ENCODE assay signal across 8 cellular contexts in the genomic region with DNA sequence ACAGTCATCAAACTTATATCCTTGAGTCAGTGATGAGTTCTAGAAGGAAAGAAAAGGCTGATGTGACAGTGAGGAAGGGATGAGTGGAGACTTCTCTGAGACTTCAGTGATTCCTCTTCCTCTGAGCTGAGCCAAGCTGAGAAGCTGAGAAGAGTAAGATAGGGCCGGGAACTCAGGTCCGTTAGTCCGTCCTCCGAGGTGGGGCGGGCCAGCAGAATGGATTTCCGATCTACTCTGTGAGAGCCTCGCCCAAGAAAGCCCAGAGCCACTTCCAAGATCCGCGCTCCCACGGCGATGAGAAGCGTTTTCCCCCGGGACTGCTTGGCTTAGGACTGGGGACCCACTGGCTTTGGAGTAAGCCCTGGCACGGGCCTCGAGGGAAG. TPM values are rescaled to one million over a fixed set of nuclear protein-coding genes. Genes with fewer than 3 reads are reported as not detected.
DNase-seq lines count a peak whose midpoint lies in the region; ATAC-seq and TF ChIP-seq lines count a peak whose summit lies in the region.
"Not testable (repeated sequence)": the region's sequence is repeated elsewhere in the genome, so short reads cannot be mapped to it uniquely, and the experiment has no call there.

No MANE protein-coding gene starts in this region.

- not testable (repeated sequence) for H4K20me1 ChIP-seq in GM23248 (ENCODE audit: insufficient read depth); mammary epithelial cell (ENCODE audit: insufficient read depth, low read length)

- H3F3A ChIP-seq in GM23248 (ENCODE audit: insufficient read depth) = not testable (repeated sequence)

- H3K79me2 ChIP-seq in GM23248 (ENCODE audit: insufficient read depth) = peaks cover 42% of the 10 kb centered on the region
- peaks cover 29% of the 10 kb centered on the region for H3K79me2 ChIP-seq in mammary epithelial cell (ENCODE audit: insufficient read depth, low read length)

- H3K27ac Mint-ChIP-seq in T-helper 17 cell = peak overlapping the region; percentile 86

- not testable (repeated sequence) for H3K27me3 Mint-ChIP-seq in T-helper 17 cell

- intact Hi-C loops in mammary epithelial cell (cut with micrococcal nuclease); upper lobe of right lung (cut with DNase I): not testable (repeated sequence)

- peaks cover 18% of the 10 kb centered on the region for H3K4me1 Mint-ChIP-seq in T-helper 17 cell

- H3K36me3 Mint-ChIP-seq in T-helper 17 cell (ENCODE audit: low read depth) = not testable (repeated sequence)

- TF ChIP-seq CTCF in mammary epithelial cell (conservative IDR thresholded peaks at IDR 0.05 in 1 of 2, IDR thresholded peaks at IDR 0.05 in 1 of 2; ENCODE audit: extremely low read depth in 1 of 2, insufficient read depth in 1 of 2, low read depth in 1 of 2, low read length in 2 of 2); right atrium auricular region (IDR thresholded peaks at IDR 0.05); neutrophil (IDR thresholded peaks at IDR 0.05); upper lobe of right lung (IDR thresholded peaks at IDR 0.05): not testable (repeated sequence)

- dilution Hi-C loops in mammary epithelial cell (cut with HindIII; ENCODE audit: low sequenced_read_pairs) = not testable (repeated sequence)

- BruUV-seq in mammary epithelial cell (replicated peaks; lab: Mats Ljungman, UMichigan) = not testable (repeated sequence)

- 0% methylated on average over 1 of the region's 15 CpGs; no CpG with 5 or more reads in 1 of the 2 experiments for WGBS in GM23248 (ENCODE audit: low coverage in 1 of 2, low lambda C conversion rate in 2 of 2, missing lambda C conversion rate in 2 of 2), 2 experiments
- no CpG with 5 or more reads among the region's 15 CpGs for whole genome bisulfite sequencing in mammary epithelial cell (ENCODE audit: low coverage, missing lambda C conversion rate)

- CTCF ChIA-PET in mammary epithelial cell (lab: Charles Lee; ENCODE audit: low non-redundant PET) = not testable (repeated sequence)

- peak; percentile 11 for ATAC-seq in GM18499 (IDR thresholded peaks at IDR 0.05; ENCODE audit: insufficient read depth, unreplicated experiment)
- ATAC-seq in HG03342 (IDR thresholded peaks at IDR 0.05; ENCODE audit: unreplicated experiment) = peak; percentile 24
- peak; percentile 16 for ATAC-seq in T-helper 17 cell
- ATAC-seq in upper lobe of right lung = peak; percentile 44

- in situ Hi-C loops in GM23248 (cut with MboI); mammary epithelial cell (cut with MboI; ENCODE audit: low sequenced_read_pairs in 2 of 2): not testable (repeated sequence)

- not testable (repeated sequence) for H3K9me2 ChIP-seq in GM23248 (ENCODE audit: insufficient read depth)

- H3K4me2 ChIP-seq in GM23248 (ENCODE audit: unreplicated experiment) (peak overlapping the region; percentile 65), mammary epithelial cell (ENCODE audit: insufficient read depth, low read depth, low read length) (peak overlapping the region; percentile 64)

- peak overlapping the region; percentile 90 for H3K4me3 Mint-ChIP-seq in T-helper 17 cell

- DNase-seq in GM23248 = peak; percentile 50
- DNase-seq in T-helper 17 cell; mammary epithelial cell; right atrium auricular region (ENCODE audit: low spot score); upper lobe of right lung: not testable (repeated sequence)

- peak overlapping the region; percentile 99 for H3K4me3 ChIP-seq in GM23248
- H3K4me3 ChIP-seq in mammary epithelial cell (replicated peaks in 1 of 3; ENCODE audit: insufficient read depth in 1 of 3, low read depth in 2 of 3, low read length in 3 of 3) = peak overlapping the region in 2 of 3 experiments; percentile 70 to 77
- peak overlapping the region; percentile 66 to 68 for H3K4me3 ChIP-seq in right atrium auricular region
- H3K4me3 ChIP-seq in neutrophil (ENCODE audit: low read depth in 1 of 2, low read length in 1 of 2) = peak overlapping the region; percentile 65
- H3K4me3 ChIP-seq in upper lobe of right lung = peak overlapping the region; percentile 74

- not testable (repeated sequence) for H3K27me3 ChIP-seq in GM23248 (replicated peaks; ENCODE audit: insufficient read depth); mammary epithelial cell (ENCODE audit: insufficient read depth, low read length); right atrium auricular region; neutrophil; upper lobe of right lung

- peak overlapping the region; percentile 83 for H3K27ac ChIP-seq in GM23248
- not testable (repeated sequence) for H3K27ac ChIP-seq in mammary epithelial cell (ENCODE audit: insufficient read depth, low read depth, low read length)
- H3K27ac ChIP-seq in right atrium auricular region = peak overlapping the region; percentile 78 to 80
- H3K27ac ChIP-seq in neutrophil = peak overlapping the region; percentile 71
- peak overlapping the region; percentile 68 for H3K27ac ChIP-seq in upper lobe of right lung

- H3K9me3 ChIP-seq in GM23248 (ENCODE audit: low read depth); T-helper 17 cell (ENCODE audit: control insufficient read depth, low read length, poor library complexity, severe bottlenecking); mammary epithelial cell (replicated peaks; ENCODE audit: insufficient read depth, low read length); right atrium auricular region; neutrophil; upper lobe of right lung: not testable (repeated sequence)

- H2AFZ ChIP-seq in GM23248 (peak overlapping the region; percentile 97), mammary epithelial cell (ENCODE audit: low read depth, low read length) (peak overlapping the region; percentile 91)

- not testable (repeated sequence) for H3K36me3 ChIP-seq in GM23248 (ENCODE audit: low read depth); mammary epithelial cell (ENCODE audit: insufficient read depth, low read length); right atrium auricular region; neutrophil; upper lobe of right lung

- not testable (repeated sequence) for H3K4me1 ChIP-seq in GM23248 (ENCODE audit: insufficient read depth); mammary epithelial cell (ENCODE audit: insufficient read depth, low read length); right atrium auricular region; neutrophil (ENCODE audit: control insufficient read depth in 1 of 2, insufficient read depth in 1 of 2, low read depth in 1 of 2, low read length in 1 of 2); upper lobe of right lung

- peak overlapping the region; percentile 91 for H3K9ac ChIP-seq in GM23248
- H3K9ac ChIP-seq in mammary epithelial cell (ENCODE audit: insufficient read depth, low read length) = not testable (repeated sequence)

RNA-seq across cellular contexts. Expression of a gene that starts 0.5 kb away (rescaled TPM):
- total RNA-seq in GM23248 (2014; rRNA removed; shearing (Covaris generic)) = 8.6 and 10.9 TPM in 2 replicates
- polyA plus RNA-seq in GM23248 (2016; fragmentation: Nextera tagmentation; extraction: Ambion mirVana) = 4.9 and 5.3 TPM in 2 replicates
- total RNA-seq in T-helper 17 cell = 10 to 100 TPM; 35.0 to 35.6 TPM
- 10 to 100 TPM; 21.3 to 30.0 TPM for total RNA-seq in mammary epithelial cell
- polyA plus RNA-seq in mammary epithelial cell = 17.1 TPM
- 39.3 TPM for polyA minus RNA-seq in mammary epithelial cell
- total RNA-seq in right atrium auricular region = 10 to 100 TPM; 19.3 to 26.4 TPM
- 20.3 TPM for total RNA-seq in upper lobe of right lung

RNA-seq across cellular contexts. Expression of a gene that starts 60.0 kb away (rescaled TPM):
- total RNA-seq in GM23248 (2014; rRNA removed; shearing (Covaris generic)) = 0.25 and 0.43 TPM in 2 replicates
- polyA plus RNA-seq in GM23248 (2016; fragmentation: Nextera tagmentation; extraction: Ambion mirVana) (not detected in 2 replicates), mammary epithelial cell (not detected)
- total RNA-seq in T-helper 17 cell (1 to 10 TPM in 1 of 2 donors, under 1 TPM in 1; 0.44 to 1.3 TPM), mammary epithelial cell (under 1 TPM in 1 of 2 donors, not detected in 1; 0.50 TPM), right atrium auricular region (not detected), upper lobe of right lung (not detected)
- not detected for polyA minus RNA-seq in mammary epithelial cell
